In genomic region chr11:76323804-76324203, GRCh38 we compare ENCODE assay signal across 22 cellular contexts. TPM values are rescaled to one million over a fixed set of nuclear protein-coding genes. Genes with fewer than 3 reads are reported as not detected.
DNase-seq lines count a peak whose midpoint lies in the region; ATAC-seq and TF ChIP-seq lines count a peak whose summit lies in the region.
"Had no signal": no experiment of that assay in that cellular context is flagged by ENCODE, and none has a peak within 500 bp of the region (broad histone marks: within the 10 kb centered on the region; RNA-seq: fewer than 3 reads in every experiment).

No MANE protein-coding gene starts in this region.

- H3K4me3 ChIP-seq in HEK293 (ENCODE audit: low read depth, low read length) (no peak overlapping the region), Loucy (ENCODE audit: low read length, poor library complexity, severe bottlenecking) (no peak overlapping the region), suprapubic skin (no peak overlapping the region)
- H3K4me3 ChIP-seq: K562 had no signal

- no peak overlapping the region for H3K9ac ChIP-seq in Loucy (ENCODE audit: low read depth, low read length, poor library complexity, severe bottlenecking)

- H3K27me3 ChIP-seq in Loucy (ENCODE audit: insufficient read depth, low read length, poor library complexity, severe bottlenecking), result no peaks in the 10 kb centered on the region
- H3K27me3 ChIP-seq in suprapubic skin, result peaks cover 22% of the 10 kb centered on the region
- H3K27me3 ChIP-seq: BE2C had no signal

- POLR2A ChIA-PET in HEK293 (lab: Yijun Ruan, JAX), result no interaction called here

- TF ChIP-seq EP300 in suprapubic skin (IDR thresholded peaks at IDR 0.05), result no peak

- no peak for TF ChIP-seq CTCF in HEK293 (tag by site-specific recombination; IDR thresholded peaks at IDR 0.05)
- no peak for TF ChIP-seq CTCF in Loucy (conservative IDR thresholded peaks at IDR 0.05; ENCODE audit: low read length)
- no peak for TF ChIP-seq CTCF in suprapubic skin (IDR thresholded peaks at IDR 0.05)

- in situ Hi-C loops in ACHN (cut with HindIII; ENCODE audit: low pct_ligation_motif_present, low pct_unique_long_range_greater_than_20kb, low sequenced_read_pairs), result no loop called here

- H4K20me1 ChIP-seq in Loucy (ENCODE audit: insufficient read depth, low read length, poor library complexity, severe bottlenecking), result no peaks in the 10 kb centered on the region

- no peaks in the 10 kb centered on the region for H3F3A ChIP-seq in Loucy (ENCODE audit: low read depth)

- no peak overlapping the region for H3K27ac ChIP-seq in HEK293 (ENCODE audit: extremely low read depth, low read depth, low read length)
- H3K27ac ChIP-seq in suprapubic skin, result no peak overlapping the region

- no peaks in the 10 kb centered on the region for H3K79me2 ChIP-seq in Loucy (ENCODE audit: insufficient read depth, low read length)

- H3K36me3 ChIP-seq in HEK293 (ENCODE audit: control insufficient read depth in 2 of 2, insufficient read depth in 1 of 2, low read length in 2 of 2) (no peaks in the 10 kb centered on the region), Loucy (ENCODE audit: insufficient read depth, low read length) (no peaks in the 10 kb centered on the region), suprapubic skin (no peaks in the 10 kb centered on the region)
- H3K36me3 ChIP-seq: BE2C had no signal

- H2AFZ ChIP-seq in Loucy (ENCODE audit: low read length), result 0 out of 2 replicates have a peak overlapping the region, but pooled peaks have one; percentile 30

- no peaks in the 10 kb centered on the region for H3K9me2 ChIP-seq in Loucy (replicated peaks; ENCODE audit: low read depth, low read length)

- no peaks in the 10 kb centered on the region for H3K9me3 ChIP-seq in HEK293 (ENCODE audit: control insufficient read depth, insufficient read depth, low read depth, low read length)
- H3K9me3 ChIP-seq in Loucy (ENCODE audit: insufficient read depth, low read depth, low read length), result no peaks in the 10 kb centered on the region
- H3K9me3 ChIP-seq in suprapubic skin, result no peaks in the 10 kb centered on the region
- H3K9me3 ChIP-seq: BE2C had no signal

- no peak overlapping the region for H3K4me2 ChIP-seq in Loucy (ENCODE audit: low read depth, low read length, poor library complexity, severe bottlenecking)

- ATAC-seq in HG03097 (IDR thresholded peaks at IDR 0.05; ENCODE audit: low FRiP score, unreplicated experiment), result no peak
- ATAC-seq: HepG2, K562, SK-N-SH treated with all-trans-retinoic acid at 6 μM for 48 hours had no signal

- TF ChIP-seq POLR2A in suprapubic skin (IDR thresholded peaks at IDR 0.05), result no peak

- peak; percentile 3 for DNase-seq in iPS-NIHi11 (ENCODE audit: low spot score)
- DNase-seq in suprapubic skin (ENCODE audit: low spot score in 2 of 2), result peak; percentile 14 to 40
- no peak for DNase-seq in ACHN
- no peak for DNase-seq in stimulated activated CD4-positive, alpha-beta T cell treated with anti-CD3 and anti-CD28 coated beads, Interleukin-12 subunit alpha, Interleukin-12 subunit beta, amount 100 ng/mL, for 4 hours
- DNase-seq: BE2C, Calu3, DMS79 treated with DMSO at 0.1 percent for 48 hours, Kasumi-1, MV-4-11, NCI-H1105, NCI-H1436 treated with DMSO at 0.1 percent for 48 hours, NCI-H187 treated with DMSO at 0.1 percent for 48 hours, NCI-H2171 treated with DMSO at 0.1 percent for 48 hours, NCI-H345, NCI-H510A treated with DMSO at 0.1 percent for 48 hours, NCI-H774 had no signal

- H3K4me1 ChIP-seq in HEK293 (ENCODE audit: control insufficient read depth, insufficient read depth, low read length) (no peaks in the 10 kb centered on the region), Loucy (ENCODE audit: insufficient read depth, low read length, poor library complexity, severe bottlenecking) (peaks cover 7% of the 10 kb centered on the region), suprapubic skin (peaks cover 10% of the 10 kb centered on the region)

- CTCF ChIA-PET in HEK293 (lab: Yijun Ruan, JAX), result interaction anchor here (1.4 to 1.6 kb wide), 2 partner anchors 116 kb away, joined by 5 to 12 read pairs; no protein-coding TSS in a partner anchor

- WGBS in suprapubic skin, result 95% methylated on average over 6 of the region's 6 CpGs

TF ChIP-seq in HEK293, 187 proteins besides CTCF, POLR2A, EP300 and RAD21:
- TF ChIP-seq ZNF140 (tag by site-specific recombination; IDR thresholded peaks at IDR 0.05) (no peak), ZBTB20 (tag by site-specific recombination; IDR thresholded peaks at IDR 0.05) (peak; percentile 68), TRIM28 (IDR thresholded peaks at IDR 0.05; ENCODE audit: borderline replicate concordance, low read length) (no peak)

RNA-seq across cellular contexts. Expression of gene THAP12, which starts 57.1 kb away (rescaled TPM):
- 10 to 100 TPM; 19.1 to 28.5 (median 23.6) TPM for total RNA-seq in suprapubic skin

RNA-seq across cellular contexts. Expression of gene GVQW3, which starts 57.3 kb away (rescaled TPM):
- 1 to 10 TPM in 2 of 4 donors, under 1 TPM in 2; 0.36 to 2.5 (median 1.1) TPM for total RNA-seq in suprapubic skin

Comparison
In these comparisons a context has a peak if more than half of its experiments do, and no peak if none do; other contexts are left out.
1. DNase-seq: peak in iPS-NIHi11 (single experiment) and suprapubic skin (2 of 2); none in ACHN (single experiment) and stimulated activated CD4-positive, alpha-beta T cell treated with anti-CD3 and anti-CD28 coated beads, Interleukin-12 subunit alpha, Interleukin-12 subunit beta, amount 100 ng/mL, for 4 hours (single experiment).